Comparison of ENCODE assay signal across 10 cellular contexts in genomic region chr2:174117951-174118930, GRCh38.
A peak's percentile ranks its signal among the peaks of the same experiment; 100 is the strongest.
DNase-seq lines count a peak whose midpoint lies in the region.
"Had no signal": no experiment of that assay in that cellular context is flagged by ENCODE, and none has a peak within 500 bp of the region (broad histone marks: within the 10 kb centered on the region; RNA-seq: fewer than 3 reads in every experiment).

No MANE protein-coding gene starts in this region.

- H3K4me3 ChIP-seq in HUES48 (ENCODE audit: low read depth, low read length) = no peak overlapping the region
- H3K4me3 ChIP-seq: BLaER1 treated with 17β-estradiol and CSF1 and Interleukin-3, amounts not matched to agents 10 nM and 100 nM; cardiac muscle cell had no signal

- no peak overlapping the region for H3K9ac ChIP-seq in HUES48 (ENCODE audit: low read depth, low read length)
- H3K9ac ChIP-seq: BLaER1 treated with 17β-estradiol and CSF1 and Interleukin-3, amounts not matched to agents 10 nM and 100 nM had no signal

- H3K9me3 ChIP-seq in HUES48 (ENCODE audit: control insufficient read depth, insufficient read depth, low read length) = no peaks in the 10 kb centered on the region
- H3K9me3 ChIP-seq: BLaER1 treated with 17β-estradiol and CSF1 and Interleukin-3, amounts not matched to agents 10 nM and 100 nM had no signal

- H3K27me3 ChIP-seq in HUES48 (ENCODE audit: control insufficient read depth, insufficient read depth, low read length) = no peaks in the 10 kb centered on the region
- H3K27me3 ChIP-seq: BLaER1 treated with 17β-estradiol and CSF1 and Interleukin-3, amounts not matched to agents 10 nM and 100 nM; cardiac muscle cell had no signal

- peak; percentile 74 for DNase-seq in AG08395 (ENCODE audit: low spot score)
- peak; percentile 48 for DNase-seq in astrocyte of the hippocampus (ENCODE audit: low read depth, low spot score)
- peak; percentile 88 for DNase-seq in iris pigment epithelial cell (ENCODE audit: low read depth)
- no peak for DNase-seq in NCI-H526 treated with DMSO at 0.1 percent for 48 hours (lab: John Stamatoyannopoulos, UW)
- no peak for DNase-seq in activated T-cell treated with anti-CD3 and anti-CD28 coated beads, Interleukin-2, amount 50 U/mL, for 1 hour
- no peak for DNase-seq in NCI-H774 (lab: John Stamatoyannopoulos, UW)
- no peak for DNase-seq in NCI-H2196 treated with DMSO at 0.1 percent for 48 hours (lab: John Stamatoyannopoulos, UW; ENCODE audit: unreplicated experiment)

- no peaks in the 10 kb centered on the region for H3K36me3 ChIP-seq in HUES48 (ENCODE audit: control insufficient read depth, insufficient read depth, low read length)
- H3K36me3 ChIP-seq: cardiac muscle cell had no signal

- H3K27ac ChIP-seq in HUES48 (ENCODE audit: low read depth, low read length) = peak overlapping the region; percentile 67
- H3K27ac ChIP-seq: BLaER1 treated with 17β-estradiol and CSF1 and Interleukin-3, amounts not matched to agents 10 nM and 100 nM; cardiac muscle cell had no signal

- H3K4me1 ChIP-seq in HUES48 (ENCODE audit: control insufficient read depth, insufficient read depth, low read length) = peaks cover 89% of the 10 kb centered on the region
- H3K4me1 ChIP-seq: BLaER1 treated with 17β-estradiol and CSF1 and Interleukin-3, amounts not matched to agents 10 nM and 100 nM had no signal

Comparison
In these comparisons a context has a peak if more than half of its experiments do, and no peak if none do; other contexts are left out.
1. DNase-seq: peak in AG08395 (single experiment), astrocyte of the hippocampus (single experiment) and iris pigment epithelial cell (single experiment); none in NCI-H526 treated with DMSO at 0.1 percent for 48 hours (single experiment), activated T-cell treated with anti-CD3 and anti-CD28 coated beads, Interleukin-2, amount 50 U/mL, for 1 hour (single experiment), NCI-H774 (single experiment) and NCI-H2196 treated with DMSO at 0.1 percent for 48 hours (single experiment).